Comparison of ENCODE assay signal across 17 cellular contexts in the genomic region with DNA sequence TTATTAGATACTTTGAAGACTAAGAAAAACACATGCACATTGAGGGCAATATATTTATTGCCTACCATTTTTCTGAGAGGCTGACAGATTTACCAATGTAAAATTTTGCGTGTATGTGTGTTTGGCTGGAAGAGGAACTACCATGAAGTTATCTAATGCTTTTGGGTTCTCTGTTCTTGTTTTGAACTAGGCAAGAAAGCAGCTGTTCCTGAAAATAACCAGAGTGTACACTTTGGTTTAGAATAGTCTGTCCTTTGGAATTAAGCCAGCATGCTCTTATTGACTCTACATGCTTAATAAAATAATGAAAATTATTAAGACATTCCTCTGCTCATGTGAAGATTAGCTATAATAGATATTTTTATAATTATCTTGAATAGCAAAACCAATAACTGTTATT.
A peak's percentile ranks its signal among the peaks of the same experiment; 100 is the strongest.
DNase-seq lines count a peak whose midpoint lies in the region; ATAC-seq and TF ChIP-seq lines count a peak whose summit lies in the region.
"Had no signal": no experiment of that assay in that cellular context is flagged by ENCODE, and none has a peak within 500 bp of the region (broad histone marks: within the 10 kb centered on the region; RNA-seq: fewer than 3 reads in every experiment).

No MANE protein-coding gene starts in this region.

- DNase-seq in DMS79 (lab: John Stamatoyannopoulos, UW) (peak; percentile 31), GM13976 (ENCODE audit: low spot score) (peak; percentile 22), NOMO-1 (lab: John Stamatoyannopoulos, UW; ENCODE audit: unreplicated experiment in 2 of 2) (peak; percentile 43 to 84), cerebellum (ENCODE audit: low spot score) (peak; percentile 6), NCI-H1092 treated with DMSO at 0.1 percent for 48 hours (lab: John Stamatoyannopoulos, UW) (no peak)
- no peak for DNase-seq in activated CD4-positive, CD25-positive, alpha-beta regulatory T cell (lab: John Stamatoyannopoulos, UW)
- DNase-seq: activated CD4-positive, alpha-beta T cell treated with anti-CD3 and anti-CD28 coated beads for 36 hours; activated CD8-positive, alpha-beta memory T cell treated with anti-CD3 and anti-CD28 coated beads, Interleukin-2, amount 10 ng/mL, durations not matched to agents 7 days and 5 days; activated naive CD8-positive, alpha-beta T cell treated with anti-CD3 and anti-CD28 coated beads, Interleukin-2, amount 50 U/mL, for 24 hours; BE2C; hypothalamus; midbrain; NCI-H1048; psoas muscle; SHP77 treated with DMSO at 0.1 percent for 48 hours; spleen had no signal

- TF ChIP-seq CTCF in GM13976 (IDR thresholded peaks at IDR 0.05; ENCODE audit: borderline replicate concordance, control extremely low read depth, extremely low read depth, insufficient read depth, missing control alignments): no peak

- ATAC-seq in HG02588 (IDR thresholded peaks at IDR 0.05; ENCODE audit: unreplicated experiment): no peak
- ATAC-seq: activated CD4-positive, alpha-beta T cell treated with anti-CD3 and anti-CD28 coated beads for 36 hours; activated CD8-positive, alpha-beta memory T cell treated with anti-CD3 and anti-CD28 coated beads, Interleukin-2, amount 10 ng/mL, durations not matched to agents 7 days and 5 days; activated naive CD8-positive, alpha-beta T cell treated with anti-CD3 and anti-CD28 coated beads, Interleukin-2, amount 50 U/mL, for 24 hours; psoas muscle had no signal

- in situ Hi-C loops in GM13976 (cut with MboI; ENCODE audit: low sequenced_read_pairs, unreplicated experiment): no loop called here

Comparison
In these comparisons a context has a peak if more than half of its experiments do, and no peak if none do; other contexts are left out.
1. DNase-seq: peak in DMS79 (single experiment), GM13976 (single experiment), NOMO-1 (2 of 2) and cerebellum (single experiment); none in NCI-H1092 treated with DMSO at 0.1 percent for 48 hours (single experiment) and activated CD4-positive, CD25-positive, alpha-beta regulatory T cell (0 of 4).